9 cellular contexts compared by ENCODE assay signal in the genomic region with DNA sequence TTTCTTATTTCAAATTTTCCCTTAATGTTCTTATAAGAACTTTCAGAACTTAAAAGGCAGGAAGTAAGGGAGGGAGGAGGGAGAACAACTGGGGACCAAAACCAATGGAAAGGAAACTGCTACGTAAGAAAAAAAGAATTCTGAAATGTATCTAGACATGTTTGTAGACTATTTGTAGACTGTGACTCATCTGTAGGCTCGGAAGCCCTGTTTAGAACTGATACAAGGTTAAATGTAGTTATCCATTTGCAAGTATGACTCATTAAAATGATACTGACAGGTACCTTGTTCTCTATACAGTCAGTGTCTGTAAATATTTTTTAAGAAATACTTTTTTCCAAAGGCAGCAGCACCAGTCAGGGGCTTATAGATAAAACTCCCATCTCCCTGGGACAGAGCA.
DNase-seq lines count a peak whose midpoint lies in the region; ATAC-seq and TF ChIP-seq lines count a peak whose summit lies in the region.
"Had no signal": no experiment of that assay in that cellular context is flagged by ENCODE, and none has a peak within 500 bp of the region (broad histone marks: within the 10 kb centered on the region; RNA-seq: fewer than 3 reads in every experiment).

No MANE protein-coding gene starts in this region.

- ATAC-seq in GM18870 (IDR thresholded peaks at IDR 0.05; ENCODE audit: unreplicated experiment) (peak; percentile 100), HG02623 (IDR thresholded peaks at IDR 0.05; ENCODE audit: unreplicated experiment) (peak; percentile 94)

- TF ChIP-seq CTCF in stomach (IDR thresholded peaks at IDR 0.05) = no peak

- H3K27ac Mint-ChIP-seq in CD4-positive, alpha-beta memory T cell = no peak overlapping the region
- H3K27ac Mint-ChIP-seq in T-helper 2 cell treated with Interferon-gamma antibody and Interleukin-4, amounts not matched to agents 5 μg/mL and 100 μg/mL, for 36 hours = no peak overlapping the region

- DNase-seq in HS-5 (ENCODE audit: low read depth) (peak; percentile 23), kidney tubule cell (ENCODE audit: low spot score) (peak; percentile 98), stomach (no peak), substantia nigra (lab: John Stamatoyannopoulos, UW) (no peak)
- DNase-seq in CD4-positive, alpha-beta memory T cell = no peak
- no peak for DNase-seq in T-helper 2 cell treated with Interferon-gamma antibody and Interleukin-4, amounts not matched to agents 5 μg/mL and 100 μg/mL, for 36 hours (ENCODE audit: low spot score)
- DNase-seq: Right ventricle myocardium superior had no signal

- H3K4me1 ChIP-seq in CD4-positive, alpha-beta memory T cell (ENCODE audit: insufficient read depth, low read length) = no peaks in the 10 kb centered on the region
- no peaks in the 10 kb centered on the region for H3K4me1 ChIP-seq in stomach

- H3K27me3 ChIP-seq in CD4-positive, alpha-beta memory T cell (ENCODE audit: insufficient read depth, low read length) = no peaks in the 10 kb centered on the region
- no peaks in the 10 kb centered on the region for H3K27me3 ChIP-seq in stomach

- no peaks in the 10 kb centered on the region for H3K4me1 Mint-ChIP-seq in CD4-positive, alpha-beta memory T cell
- no peaks in the 10 kb centered on the region for H3K4me1 Mint-ChIP-seq in T-helper 2 cell treated with Interferon-gamma antibody and Interleukin-4, amounts not matched to agents 5 μg/mL and 100 μg/mL, for 36 hours (ENCODE audit: low read depth)

- TF ChIP-seq POLR2A in stomach (IDR thresholded peaks at IDR 0.05) = no peak

- WGBS in stomach, 5 donors = 14 to 25% (median 24%) methylated on average over 2 of the region's 2 CpGs

- CTCF ChIA-PET in CD4-positive, alpha-beta memory T cell (lab: Charles Lee; ENCODE audit: partially characterized antibody) = no interaction called here

- peaks cover 2% of the 10 kb centered on the region in 2 donors for H3K27me3 Mint-ChIP-seq in CD4-positive, alpha-beta memory T cell
- H3K27me3 Mint-ChIP-seq in T-helper 2 cell treated with Interferon-gamma antibody and Interleukin-4, amounts not matched to agents 5 μg/mL and 100 μg/mL, for 36 hours (ENCODE audit: low read depth) = no peaks in the 10 kb centered on the region

- POLR2A ChIA-PET in CD4-positive, alpha-beta memory T cell (lab: Charles Lee; ENCODE audit: partially characterized antibody) = no interaction called here

- H3K9me3 ChIP-seq in CD4-positive, alpha-beta memory T cell (ENCODE audit: control insufficient read depth in 1 of 2, low read length in 2 of 2) = no peaks in the 10 kb centered on the region
- H3K9me3 ChIP-seq in stomach = peaks cover 0 to 11% (median 0%) of the 10 kb centered on the region in 4 donors

- H3K27ac ChIP-seq in CD4-positive, alpha-beta memory T cell (ENCODE audit: low read depth, low read length) = no peak overlapping the region
- H3K27ac ChIP-seq in stomach (no peak overlapping the region), substantia nigra (ENCODE audit: low read depth, low read length, poor library complexity, severe bottlenecking) (no peak overlapping the region)

- H3K36me3 ChIP-seq in CD4-positive, alpha-beta memory T cell (ENCODE audit: insufficient read depth, low read length) = no peaks in the 10 kb centered on the region
- no peaks in the 10 kb centered on the region for H3K36me3 ChIP-seq in stomach

- H3K36me3 Mint-ChIP-seq in CD4-positive, alpha-beta memory T cell = no peaks in the 10 kb centered on the region
- no peaks in the 10 kb centered on the region for H3K36me3 Mint-ChIP-seq in T-helper 2 cell treated with Interferon-gamma antibody and Interleukin-4, amounts not matched to agents 5 μg/mL and 100 μg/mL, for 36 hours (ENCODE audit: low read depth)

- intact Hi-C loops in CD4-positive, alpha-beta memory T cell (cut with micrococcal nuclease) = no loop called here
- intact Hi-C loops in stomach (cut with DNase I; ENCODE audit: low total_unique reads) = no loop called here

- peaks cover 0 to 13% (median 6%) of the 10 kb centered on the region in 8 donors for H3K9me3 Mint-ChIP-seq in CD4-positive, alpha-beta memory T cell
- no peaks in the 10 kb centered on the region for H3K9me3 Mint-ChIP-seq in T-helper 2 cell treated with Interferon-gamma antibody and Interleukin-4, amounts not matched to agents 5 μg/mL and 100 μg/mL, for 36 hours

- no peak overlapping the region for H3K4me3 Mint-ChIP-seq in CD4-positive, alpha-beta memory T cell
- H3K4me3 Mint-ChIP-seq in T-helper 2 cell treated with Interferon-gamma antibody and Interleukin-4, amounts not matched to agents 5 μg/mL and 100 μg/mL, for 36 hours = no peak overlapping the region

- no peak for TF ChIP-seq EP300 in stomach (IDR thresholded peaks at IDR 0.05)

- no peak overlapping the region for H3K4me3 ChIP-seq in CD4-positive, alpha-beta memory T cell (ENCODE audit: low read length in 2 of 2)
- H3K4me3 ChIP-seq in stomach = no peak overlapping the region

Comparison
In these comparisons a context has a peak if more than half of its experiments do, and no peak if none do; other contexts are left out.
1. DNase-seq: peak in HS-5 (single experiment) and kidney tubule cell (single experiment); none in CD4-positive, alpha-beta memory T cell (0 of 5), stomach (single experiment), T-helper 2 cell treated with Interferon-gamma antibody and Interleukin-4, amounts not matched to agents 5 μg/mL and 100 μg/mL, for 36 hours (single experiment) and substantia nigra (0 of 49).